Comparison of ENCODE assay signal across 14 cellular contexts in the genomic region with DNA sequence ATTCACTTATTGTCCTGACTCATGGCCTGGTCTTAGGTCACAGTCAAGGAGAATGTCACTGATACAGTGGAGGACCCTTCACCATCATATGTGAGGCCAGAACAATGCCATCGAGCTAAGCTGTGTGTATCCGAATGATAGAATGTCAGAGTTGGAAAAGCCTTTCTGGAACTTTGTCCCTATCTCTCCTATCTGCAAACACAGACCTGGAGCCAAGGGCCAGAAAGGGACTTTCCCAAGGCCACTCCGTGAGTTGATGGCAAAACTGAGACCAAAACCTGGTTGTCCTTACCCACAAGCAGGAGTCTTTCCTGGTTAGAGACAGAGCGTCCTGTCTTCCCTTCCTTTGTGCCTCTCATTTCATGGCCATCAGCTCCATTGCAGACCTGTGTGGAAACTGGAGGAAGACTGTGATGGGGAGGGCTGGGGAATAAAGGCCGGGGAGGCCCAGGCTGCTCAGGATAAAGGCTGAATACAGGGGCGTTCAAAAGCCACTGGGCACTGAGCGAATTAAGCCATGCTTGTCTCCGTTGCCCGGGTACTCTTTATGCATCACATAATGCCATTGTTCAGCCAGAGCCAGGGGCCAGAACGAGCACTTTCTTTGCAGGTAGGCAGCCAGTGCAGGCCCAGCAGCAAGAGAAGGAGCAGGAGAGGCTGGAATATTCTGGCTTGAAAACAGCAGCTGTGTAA.
"Had no signal": no experiment of that assay in that cellular context is flagged by ENCODE, and none has a peak within 500 bp of the region (broad histone marks: within the 10 kb centered on the region; RNA-seq: fewer than 3 reads in every experiment).

No MANE protein-coding gene starts in this region.

- H3K4me3 Mint-ChIP-seq: activated T-helper 1 cell treated with anti-CD3 and anti-CD28 coated beads, Interleukin-12 subunit alpha, Interleukin-12 subunit beta, Interleukin-2, Interleukin-4 antibody, amounts not matched to agents 30 ng/mL and 10 ng/mL and 1 ng/mL, durations not matched to agents 14 hours and 24 hours and 36 hours; stimulated activated naive B cell treated with anti-CD40 and anti-IgM and Interleukin-4, amounts not matched to agents 10 μg/mL and 1 μg/mL and 100 μg/mL, for 72 hours had no signal

- FAIRE-seq: bronchial epithelial cell, kidney had no signal

- H3K9me3 Mint-ChIP-seq: activated T-helper 1 cell treated with anti-CD3 and anti-CD28 coated beads, Interleukin-12 subunit alpha, Interleukin-12 subunit beta, Interleukin-2, Interleukin-4 antibody, amounts not matched to agents 30 ng/mL and 10 ng/mL and 1 ng/mL, durations not matched to agents 14 hours and 24 hours and 36 hours; stimulated activated naive B cell treated with anti-CD40 and anti-IgM and Interleukin-4, amounts not matched to agents 10 μg/mL and 1 μg/mL and 100 μg/mL, for 72 hours had no signal

- H3K9me3 ChIP-seq: ascending aorta, esophagus muscularis mucosa, tibial nerve had no signal

- H3K4me3 ChIP-seq: ascending aorta, esophagus muscularis mucosa, tibial nerve had no signal

- H3K27ac ChIP-seq: ascending aorta, esophagus muscularis mucosa, tibial nerve had no signal

- H3K4me1 Mint-ChIP-seq: stimulated activated naive B cell treated with anti-CD40 and anti-IgM and Interleukin-4, amounts not matched to agents 10 μg/mL and 1 μg/mL and 100 μg/mL, for 72 hours had no signal

- H3K27me3 ChIP-seq: ascending aorta, esophagus muscularis mucosa had no signal

- ATAC-seq: activated CD4-positive, CD25-positive, alpha-beta regulatory T cell treated with anti-CD3 and anti-CD28 coated beads, Interleukin-2, amount 50 U/mL, for 24 hours; stimulated activated naive B cell treated with anti-CD40 and anti-IgM and Interleukin-4, amounts not matched to agents 10 μg/mL and 1 μg/mL and 100 μg/mL, for 72 hours had no signal

- H3K4me1 ChIP-seq: ascending aorta, tibial nerve had no signal

- H3K36me3 Mint-ChIP-seq: stimulated activated naive B cell treated with anti-CD40 and anti-IgM and Interleukin-4, amounts not matched to agents 10 μg/mL and 1 μg/mL and 100 μg/mL, for 72 hours had no signal

- H3K27ac Mint-ChIP-seq: activated T-helper 1 cell treated with anti-CD3 and anti-CD28 coated beads, Interleukin-12 subunit alpha, Interleukin-12 subunit beta, Interleukin-2, Interleukin-4 antibody, amounts not matched to agents 30 ng/mL and 10 ng/mL and 1 ng/mL, durations not matched to agents 14 hours and 24 hours and 36 hours; stimulated activated naive B cell treated with anti-CD40 and anti-IgM and Interleukin-4, amounts not matched to agents 10 μg/mL and 1 μg/mL and 100 μg/mL, for 72 hours had no signal

- DNase-seq: activated CD4-positive, alpha-beta T cell treated with anti-CD3 and anti-CD28 coated beads, Interleukin-2, amount 50 U/mL, for 1 hour; activated naive CD4-positive, alpha-beta T cell treated with Interleukin-2 at 50 U/mL for 16 hours; kidney; left ventricle myocardium superior; stimulated activated CD4-positive, alpha-beta T cell treated with anti-CD3 and anti-CD28 coated beads, Interleukin-2, amount 100 ng/mL, for 48 hours; stimulated activated naive B cell treated with anti-CD40 and anti-IgM and Interleukin-4, amounts not matched to agents 10 μg/mL and 1 μg/mL and 100 μg/mL, for 72 hours; T-helper 1 cell; T1000 had no signal

- H3K36me3 ChIP-seq: ascending aorta, esophagus muscularis mucosa, tibial nerve had no signal
